18 cellular contexts compared by ENCODE assay signal in the genomic region with DNA sequence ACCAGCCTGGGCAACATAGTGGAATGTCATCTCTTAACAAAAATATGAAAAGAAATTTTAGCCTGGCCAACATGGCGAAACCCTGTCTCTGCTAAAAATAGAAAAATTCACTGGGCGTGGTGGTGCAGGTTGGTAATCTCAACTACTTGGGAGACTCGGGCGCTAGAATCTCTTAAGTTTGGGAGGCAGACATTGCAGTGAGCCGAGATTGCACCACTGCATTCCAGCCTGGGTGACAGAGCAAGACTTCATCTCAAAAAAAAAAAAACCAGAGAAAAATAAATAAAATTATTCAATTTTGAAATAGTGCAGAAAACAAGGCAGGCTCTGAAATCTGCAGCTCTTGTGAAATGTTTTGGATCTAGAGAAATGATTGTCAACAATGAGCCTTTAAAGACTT.
"Had no signal": no experiment of that assay in that cellular context is flagged by ENCODE, and none has a peak within 500 bp of the region (broad histone marks: within the 10 kb centered on the region; RNA-seq: fewer than 3 reads in every experiment).

No MANE protein-coding gene starts in this region.

- DNase-seq: dorsolateral prefrontal cortex; effector CD4-positive, alpha-beta T cell; gastrocnemius medialis; head of caudate nucleus; left ventricle myocardium superior; lower lobe of right lung; naive thymus-derived CD8-positive, alpha-beta T cell; nephron progenitor cell; nucleus accumbens; stimulated activated CD4-positive, alpha-beta T cell treated with anti-CD3 and anti-CD28 coated beads, Interleukin-2, amount 100 ng/mL, for 48 hours; stimulated activated naive B cell treated with anti-CD40 and anti-IgM and Interleukin-4, amounts not matched to agents 10 μg/mL and 1 μg/mL and 100 μg/mL, for 72 hours; stimulated activated naive CD8-positive, alpha-beta T cell treated with anti-CD3 and anti-CD28 coated beads, Interleukin-15, amount 100 ng/mL, for 72 hours; transverse colon had no signal

- ATAC-seq: gastrocnemius medialis; left ventricle myocardium superior; lower lobe of right lung; naive thymus-derived CD8-positive, alpha-beta T cell; sciatic nerve; stimulated activated naive B cell treated with anti-CD40 and anti-IgM and Interleukin-4, amounts not matched to agents 10 μg/mL and 1 μg/mL and 100 μg/mL, for 72 hours; stimulated activated naive CD8-positive, alpha-beta T cell treated with anti-CD3 and anti-CD28 coated beads, Interleukin-15, amount 100 ng/mL, for 72 hours had no signal

- H3K4me3 ChIP-seq: dorsolateral prefrontal cortex, gastrocnemius medialis, lower lobe of right lung, prostate gland, right atrium auricular region, suprapubic skin, transverse colon, vagina had no signal
